Comparison of ENCODE assay signal across 1 cellular context in the genomic region with DNA sequence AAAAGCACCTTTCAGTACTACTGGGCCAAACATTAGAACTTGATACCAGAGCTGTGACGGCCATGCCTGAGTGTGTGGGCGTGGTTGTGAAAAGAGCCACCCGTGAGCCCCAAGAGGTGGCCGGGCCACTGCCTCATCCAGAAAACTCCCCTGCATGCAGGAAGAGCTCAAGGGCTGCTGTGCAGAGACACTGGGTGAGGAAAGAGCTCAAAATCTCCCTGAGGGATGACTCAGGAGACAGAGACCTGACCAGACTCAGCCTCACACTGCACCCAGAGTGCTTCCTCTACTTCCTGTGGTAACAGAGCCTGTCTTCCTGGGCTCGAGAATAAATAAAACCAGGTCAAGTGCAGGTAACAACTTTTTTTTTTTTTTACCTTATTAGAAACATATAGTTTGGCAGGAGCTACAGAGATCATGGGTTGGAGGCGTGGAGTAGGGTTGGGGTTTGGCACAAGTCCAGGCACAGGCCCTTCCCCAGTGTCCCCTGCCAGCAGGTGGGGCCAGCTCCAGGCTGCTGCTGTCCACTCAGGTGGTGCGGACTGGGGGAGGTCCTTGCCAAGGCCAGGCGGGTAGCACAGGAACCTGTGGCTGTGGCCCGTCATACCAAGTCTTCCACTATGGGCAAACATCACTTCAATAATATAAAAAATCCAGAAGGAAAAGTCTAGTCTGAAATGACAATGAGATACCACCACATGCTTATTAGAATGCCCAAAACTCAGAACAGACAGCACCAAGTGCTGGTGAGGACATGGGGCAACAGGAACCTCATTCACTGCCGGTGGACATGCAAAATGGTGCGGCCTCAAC.
A peak's percentile ranks its signal among the peaks of the same experiment; 100 is the strongest.
TF ChIP-seq lines count a peak whose summit lies in the region.

No MANE protein-coding gene starts in this region.

TF ChIP-seq in HepG2, 621 proteins besides CTCF, POLR2A, EP300 and RAD21 (continued from another document and continues in another):
- TF ChIP-seq, protein P1, sequence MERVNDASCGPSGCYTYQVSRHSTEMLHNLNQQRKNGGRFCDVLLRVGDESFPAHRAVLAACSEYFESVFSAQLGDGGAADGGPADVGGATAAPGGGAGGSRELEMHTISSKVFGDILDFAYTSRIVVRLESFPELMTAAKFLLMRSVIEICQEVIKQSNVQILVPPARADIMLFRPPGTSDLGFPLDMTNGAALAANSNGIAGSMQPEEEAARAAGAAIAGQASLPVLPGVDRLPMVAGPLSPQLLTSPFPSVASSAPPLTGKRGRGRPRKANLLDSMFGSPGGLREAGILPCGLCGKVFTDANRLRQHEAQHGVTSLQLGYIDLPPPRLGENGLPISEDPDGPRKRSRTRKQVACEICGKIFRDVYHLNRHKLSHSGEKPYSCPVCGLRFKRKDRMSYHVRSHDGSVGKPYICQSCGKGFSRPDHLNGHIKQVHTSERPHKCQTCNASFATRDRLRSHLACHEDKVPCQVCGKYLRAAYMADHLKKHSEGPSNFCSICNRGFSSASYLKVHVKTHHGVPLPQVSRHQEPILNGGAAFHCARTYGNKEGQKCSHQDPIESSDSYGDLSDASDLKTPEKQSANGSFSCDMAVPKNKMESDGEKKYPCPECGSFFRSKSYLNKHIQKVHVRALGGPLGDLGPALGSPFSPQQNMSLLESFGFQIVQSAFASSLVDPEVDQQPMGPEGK (CRISPR knock-in tag; IDR thresholded peaks at IDR 0.05) = peak; percentile 57; the same call in 1 of the 2 replicates
- TF ChIP-seq ZNF7 (CRISPR knock-in tag; IDR thresholded peaks at IDR 0.05) (peak; percentile 97), NCOA5 (CRISPR knock-in tag; IDR thresholded peaks at IDR 0.05) (no peak), GTF3A (CRISPR knock-in tag; conservative IDR thresholded peaks at IDR 0.05) (no peak), ZNF83 (CRISPR knock-in tag; IDR thresholded peaks at IDR 0.05; ENCODE audit: borderline replicate concordance) (no peak), SP4 (CRISPR knock-in tag; IDR thresholded peaks at IDR 0.05) (no peak), CHD2 (IDR thresholded peaks at IDR 0.05; ENCODE audit: low read depth, low read length) (no peak), JUN (CRISPR knock-in tag; IDR thresholded peaks at IDR 0.05) (no peak), ZNF746 (CRISPR knock-in tag; IDR thresholded peaks at IDR 0.05) (0 out of 2 replicates have a peak, but pooled peaks have one; percentile 24), ZSCAN31 (CRISPR knock-in tag; IDR thresholded peaks at IDR 0.05; ENCODE audit: low read depth) (no peak), STAT5B (CRISPR knock-in tag; IDR thresholded peaks at IDR 0.05) (no peak), HOXD1 (CRISPR knock-in tag; IDR thresholded peaks at IDR 0.05) (no peak), TARDBP (CRISPR knock-in tag; IDR thresholded peaks at IDR 0.05) (no peak; the same call in 1 of the 2 replicates), NR3C1 (CRISPR knock-in tag; IDR thresholded peaks at IDR 0.05) (no peak), ZNF556 (CRISPR knock-in tag; IDR thresholded peaks at IDR 0.05; ENCODE audit: borderline replicate concordance) (0 out of 2 replicates have a peak, but pooled peaks have one; percentile 28), RFX1 (IDR thresholded peaks at IDR 0.05) (no peak), HOXA5 (CRISPR knock-in tag; IDR thresholded peaks at IDR 0.05) (no peak), ZNF431 (CRISPR knock-in tag; IDR thresholded peaks at IDR 0.05; ENCODE audit: borderline replicate concordance, low read depth) (peak; percentile 25; the same call in 1 of the 2 replicates), ZNF329 (CRISPR knock-in tag; IDR thresholded peaks at IDR 0.05; ENCODE audit: low read depth) (no peak), TBP (CRISPR knock-in tag; IDR thresholded peaks at IDR 0.05) (no peak), KDM6A (CRISPR knock-in tag; IDR thresholded peaks at IDR 0.05; ENCODE audit: low read depth) (no peak), KLF11 (CRISPR knock-in tag; IDR thresholded peaks at IDR 0.05) (no peak; the same call in 1 of the 2 replicates), JUND (CRISPR knock-in tag; IDR thresholded peaks at IDR 0.05) (no peak), TSC22D2 (CRISPR knock-in tag; IDR thresholded peaks at IDR 0.05; ENCODE audit: borderline replicate concordance) (no peak), NFRKB (IDR thresholded peaks at IDR 0.05) (no peak), ZNF317 (CRISPR knock-in tag; IDR thresholded peaks at IDR 0.05) (no peak), ZNF12 (CRISPR knock-in tag; IDR thresholded peaks at IDR 0.05) (no peak), ZNF30 (CRISPR knock-in tag; IDR thresholded peaks at IDR 0.05) (no peak), ZNF790 (CRISPR knock-in tag; IDR thresholded peaks at IDR 0.05; ENCODE audit: borderline replicate concordance) (no peak), TBX2 (CRISPR knock-in tag; IDR thresholded peaks at IDR 0.05; ENCODE audit: borderline replicate concordance) (no peak), SALL2 (CRISPR knock-in tag; IDR thresholded peaks at IDR 0.05) (no peak), NFKBIZ (CRISPR knock-in tag; IDR thresholded peaks at IDR 0.05) (no peak), CENPX (CRISPR knock-in tag; IDR thresholded peaks at IDR 0.05) (no peak), SKI (IDR thresholded peaks at IDR 0.05; ENCODE audit: partially characterized antibody) (no peak), AHR (CRISPR knock-in tag; IDR thresholded peaks at IDR 0.05) (no peak)
- TF ChIP-seq, protein P2, sequence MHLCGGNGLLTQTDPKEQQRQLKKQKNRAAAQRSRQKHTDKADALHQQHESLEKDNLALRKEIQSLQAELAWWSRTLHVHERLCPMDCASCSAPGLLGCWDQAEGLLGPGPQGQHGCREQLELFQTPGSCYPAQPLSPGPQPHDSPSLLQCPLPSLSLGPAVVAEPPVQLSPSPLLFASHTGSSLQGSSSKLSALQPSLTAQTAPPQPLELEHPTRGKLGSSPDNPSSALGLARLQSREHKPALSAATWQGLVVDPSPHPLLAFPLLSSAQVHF (CRISPR knock-in tag; IDR thresholded peaks at IDR 0.05) = no peak
- TF ChIP-seq, protein P3, sequence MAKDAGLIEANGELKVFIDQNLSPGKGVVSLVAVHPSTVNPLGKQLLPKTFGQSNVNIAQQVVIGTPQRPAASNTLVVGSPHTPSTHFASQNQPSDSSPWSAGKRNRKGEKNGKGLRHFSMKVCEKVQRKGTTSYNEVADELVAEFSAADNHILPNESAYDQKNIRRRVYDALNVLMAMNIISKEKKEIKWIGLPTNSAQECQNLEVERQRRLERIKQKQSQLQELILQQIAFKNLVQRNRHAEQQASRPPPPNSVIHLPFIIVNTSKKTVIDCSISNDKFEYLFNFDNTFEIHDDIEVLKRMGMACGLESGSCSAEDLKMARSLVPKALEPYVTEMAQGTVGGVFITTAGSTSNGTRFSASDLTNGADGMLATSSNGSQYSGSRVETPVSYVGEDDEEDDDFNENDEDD (CRISPR knock-in tag; IDR thresholded peaks at IDR 0.05; ENCODE audit: borderline replicate concordance) = no peak
- TF ChIP-seq, protein P4, sequence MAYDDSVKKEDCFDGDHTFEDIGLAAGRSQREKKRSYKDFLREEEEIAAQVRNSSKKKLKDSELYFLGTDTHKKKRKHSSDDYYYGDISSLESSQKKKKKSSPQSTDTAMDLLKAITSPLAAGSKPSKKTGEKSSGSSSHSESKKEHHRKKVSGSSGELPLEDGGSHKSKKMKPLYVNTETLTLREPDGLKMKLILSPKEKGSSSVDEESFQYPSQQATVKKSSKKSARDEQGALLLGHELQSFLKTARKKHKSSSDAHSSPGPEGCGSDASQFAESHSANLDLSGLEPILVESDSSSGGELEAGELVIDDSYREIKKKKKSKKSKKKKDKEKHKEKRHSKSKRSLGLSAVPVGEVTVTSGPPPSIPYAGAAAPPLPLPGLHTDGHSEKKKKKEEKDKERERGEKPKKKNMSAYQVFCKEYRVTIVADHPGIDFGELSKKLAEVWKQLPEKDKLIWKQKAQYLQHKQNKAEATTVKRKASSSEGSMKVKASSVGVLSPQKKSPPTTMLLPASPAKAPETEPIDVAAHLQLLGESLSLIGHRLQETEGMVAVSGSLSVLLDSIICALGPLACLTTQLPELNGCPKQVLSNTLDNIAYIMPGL (CRISPR knock-in tag; IDR thresholded peaks at IDR 0.05; ENCODE audit: borderline replicate concordance in 1 of 2, low read depth in 1 of 2) = peak; percentile 22 to 39; a peak in 1 of 4 replicates
- TF ChIP-seq, protein P5, sequence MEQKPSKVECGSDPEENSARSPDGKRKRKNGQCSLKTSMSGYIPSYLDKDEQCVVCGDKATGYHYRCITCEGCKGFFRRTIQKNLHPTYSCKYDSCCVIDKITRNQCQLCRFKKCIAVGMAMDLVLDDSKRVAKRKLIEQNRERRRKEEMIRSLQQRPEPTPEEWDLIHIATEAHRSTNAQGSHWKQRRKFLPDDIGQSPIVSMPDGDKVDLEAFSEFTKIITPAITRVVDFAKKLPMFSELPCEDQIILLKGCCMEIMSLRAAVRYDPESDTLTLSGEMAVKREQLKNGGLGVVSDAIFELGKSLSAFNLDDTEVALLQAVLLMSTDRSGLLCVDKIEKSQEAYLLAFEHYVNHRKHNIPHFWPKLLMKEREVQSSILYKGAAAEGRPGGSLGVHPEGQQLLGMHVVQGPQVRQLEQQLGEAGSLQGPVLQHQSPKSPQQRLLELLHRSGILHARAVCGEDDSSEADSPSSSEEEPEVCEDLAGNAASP (CRISPR knock-in tag; IDR thresholded peaks at IDR 0.05; ENCODE audit: borderline replicate concordance) = no peak
- TF ChIP-seq, protein P6, sequence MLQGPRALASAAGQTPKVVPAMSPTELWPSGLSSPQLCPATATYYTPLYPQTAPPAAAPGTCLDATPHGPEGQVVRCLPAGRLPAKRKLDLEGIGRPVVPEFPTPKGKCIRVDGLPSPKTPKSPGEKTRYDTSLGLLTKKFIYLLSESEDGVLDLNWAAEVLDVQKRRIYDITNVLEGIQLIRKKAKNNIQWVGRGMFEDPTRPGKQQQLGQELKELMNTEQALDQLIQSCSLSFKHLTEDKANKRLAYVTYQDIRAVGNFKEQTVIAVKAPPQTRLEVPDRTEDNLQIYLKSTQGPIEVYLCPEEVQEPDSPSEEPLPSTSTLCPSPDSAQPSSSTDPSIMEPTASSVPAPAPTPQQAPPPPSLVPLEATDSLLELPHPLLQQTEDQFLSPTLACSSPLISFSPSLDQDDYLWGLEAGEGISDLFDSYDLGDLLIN (CRISPR knock-in tag; IDR thresholded peaks at IDR 0.05; ENCODE audit: borderline replicate concordance) = no peak
- TF ChIP-seq, protein P7, sequence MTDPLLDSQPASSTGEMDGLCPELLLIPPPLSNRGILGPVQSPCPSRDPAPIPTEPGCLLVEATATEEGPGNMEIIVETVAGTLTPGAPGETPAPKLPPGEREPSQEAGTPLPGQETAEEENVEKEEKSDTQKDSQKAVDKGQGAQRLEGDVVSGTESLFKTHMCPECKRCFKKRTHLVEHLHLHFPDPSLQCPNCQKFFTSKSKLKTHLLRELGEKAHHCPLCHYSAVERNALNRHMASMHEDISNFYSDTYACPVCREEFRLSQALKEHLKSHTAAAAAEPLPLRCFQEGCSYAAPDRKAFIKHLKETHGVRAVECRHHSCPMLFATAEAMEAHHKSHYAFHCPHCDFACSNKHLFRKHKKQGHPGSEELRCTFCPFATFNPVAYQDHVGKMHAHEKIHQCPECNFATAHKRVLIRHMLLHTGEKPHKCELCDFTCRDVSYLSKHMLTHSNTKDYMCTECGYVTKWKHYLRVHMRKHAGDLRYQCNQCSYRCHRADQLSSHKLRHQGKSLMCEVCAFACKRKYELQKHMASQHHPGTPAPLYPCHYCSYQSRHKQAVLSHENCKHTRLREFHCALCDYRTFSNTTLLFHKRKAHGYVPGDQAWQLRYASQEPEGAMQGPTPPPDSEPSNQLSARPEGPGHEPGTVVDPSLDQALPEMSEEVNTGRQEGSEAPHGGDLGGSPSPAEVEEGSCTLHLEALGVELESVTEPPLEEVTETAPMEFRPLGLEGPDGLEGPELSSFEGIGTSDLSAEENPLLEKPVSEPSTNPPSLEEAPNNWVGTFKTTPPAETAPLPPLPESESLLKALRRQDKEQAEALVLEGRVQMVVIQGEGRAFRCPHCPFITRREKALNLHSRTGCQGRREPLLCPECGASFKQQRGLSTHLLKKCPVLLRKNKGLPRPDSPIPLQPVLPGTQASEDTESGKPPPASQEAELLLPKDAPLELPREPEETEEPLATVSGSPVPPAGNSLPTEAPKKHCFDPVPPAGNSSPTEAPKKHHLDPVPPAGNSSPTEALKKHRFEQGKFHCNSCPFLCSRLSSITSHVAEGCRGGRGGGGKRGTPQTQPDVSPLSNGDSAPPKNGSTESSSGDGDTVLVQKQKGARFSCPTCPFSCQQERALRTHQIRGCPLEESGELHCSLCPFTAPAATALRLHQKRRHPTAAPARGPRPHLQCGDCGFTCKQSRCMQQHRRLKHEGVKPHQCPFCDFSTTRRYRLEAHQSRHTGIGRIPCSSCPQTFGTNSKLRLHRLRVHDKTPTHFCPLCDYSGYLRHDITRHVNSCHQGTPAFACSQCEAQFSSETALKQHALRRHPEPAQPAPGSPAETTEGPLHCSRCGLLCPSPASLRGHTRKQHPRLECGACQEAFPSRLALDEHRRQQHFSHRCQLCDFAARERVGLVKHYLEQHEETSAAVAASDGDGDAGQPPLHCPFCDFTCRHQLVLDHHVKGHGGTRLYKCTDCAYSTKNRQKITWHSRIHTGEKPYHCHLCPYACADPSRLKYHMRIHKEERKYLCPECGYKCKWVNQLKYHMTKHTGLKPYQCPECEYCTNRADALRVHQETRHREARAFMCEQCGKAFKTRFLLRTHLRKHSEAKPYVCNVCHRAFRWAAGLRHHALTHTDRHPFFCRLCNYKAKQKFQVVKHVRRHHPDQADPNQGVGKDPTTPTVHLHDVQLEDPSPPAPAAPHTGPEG (CRISPR knock-in tag; IDR thresholded peaks at IDR 0.05) = no peak
- TF ChIP-seq, protein P8, sequence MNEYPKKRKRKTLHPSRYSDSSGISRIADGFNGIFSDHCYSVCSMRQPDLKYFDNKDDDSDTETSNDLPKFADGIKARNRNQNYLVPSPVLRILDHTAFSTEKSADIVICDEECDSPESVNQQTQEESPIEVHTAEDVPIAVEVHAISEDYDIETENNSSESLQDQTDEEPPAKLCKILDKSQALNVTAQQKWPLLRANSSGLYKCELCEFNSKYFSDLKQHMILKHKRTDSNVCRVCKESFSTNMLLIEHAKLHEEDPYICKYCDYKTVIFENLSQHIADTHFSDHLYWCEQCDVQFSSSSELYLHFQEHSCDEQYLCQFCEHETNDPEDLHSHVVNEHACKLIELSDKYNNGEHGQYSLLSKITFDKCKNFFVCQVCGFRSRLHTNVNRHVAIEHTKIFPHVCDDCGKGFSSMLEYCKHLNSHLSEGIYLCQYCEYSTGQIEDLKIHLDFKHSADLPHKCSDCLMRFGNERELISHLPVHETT (CRISPR knock-in tag; conservative IDR thresholded peaks at IDR 0.05) = no peak
- TF ChIP-seq, protein P9, sequence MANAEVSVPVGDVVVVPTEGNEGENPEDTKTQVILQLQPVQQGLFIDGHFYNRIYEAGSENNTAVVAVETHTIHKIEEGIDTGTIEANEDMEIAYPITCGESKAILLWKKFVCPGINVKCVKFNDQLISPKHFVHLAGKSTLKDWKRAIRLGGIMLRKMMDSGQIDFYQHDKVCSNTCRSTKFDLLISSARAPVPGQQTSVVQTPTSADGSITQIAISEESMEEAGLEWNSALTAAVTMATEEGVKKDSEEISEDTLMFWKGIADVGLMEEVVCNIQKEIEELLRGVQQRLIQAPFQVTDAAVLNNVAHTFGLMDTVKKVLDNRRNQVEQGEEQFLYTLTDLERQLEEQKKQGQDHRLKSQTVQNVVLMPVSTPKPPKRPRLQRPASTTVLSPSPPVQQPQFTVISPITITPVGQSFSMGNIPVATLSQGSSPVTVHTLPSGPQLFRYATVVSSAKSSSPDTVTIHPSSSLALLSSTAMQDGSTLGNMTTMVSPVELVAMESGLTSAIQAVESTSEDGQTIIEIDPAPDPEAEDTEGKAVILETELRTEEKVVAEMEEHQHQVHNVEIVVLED (CRISPR knock-in tag; IDR thresholded peaks at IDR 0.05; ENCODE audit: borderline replicate concordance) = no peak
- TF ChIP-seq, protein P10, sequence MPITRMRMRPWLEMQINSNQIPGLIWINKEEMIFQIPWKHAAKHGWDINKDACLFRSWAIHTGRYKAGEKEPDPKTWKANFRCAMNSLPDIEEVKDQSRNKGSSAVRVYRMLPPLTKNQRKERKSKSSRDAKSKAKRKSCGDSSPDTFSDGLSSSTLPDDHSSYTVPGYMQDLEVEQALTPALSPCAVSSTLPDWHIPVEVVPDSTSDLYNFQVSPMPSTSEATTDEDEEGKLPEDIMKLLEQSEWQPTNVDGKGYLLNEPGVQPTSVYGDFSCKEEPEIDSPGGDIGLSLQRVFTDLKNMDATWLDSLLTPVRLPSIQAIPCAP (CRISPR knock-in tag; IDR thresholded peaks at IDR 0.05; ENCODE audit: low read depth) = no peak
